1 cellular context compared by ENCODE assay signal in genomic region chr1:162144268-162144667, GRCh38.
TF ChIP-seq lines count a peak whose summit lies in the region.

No MANE protein-coding gene starts in this region.

TF ChIP-seq in HCT116, 20 proteins besides CTCF, POLR2A, EP300 and RAD21 (continued from another document):
- no peak for TF ChIP-seq REST (IDR thresholded peaks at IDR 0.05; ENCODE audit: low read depth)
- TF ChIP-seq POLR2AphosphoS5 (IDR thresholded peaks at IDR 0.05; ENCODE audit: low read depth, low read length): no peak
- no peak for TF ChIP-seq ZFX (IDR thresholded peaks at IDR 0.05)
- TF ChIP-seq JUND (IDR thresholded peaks at IDR 0.05): no peak
- TF ChIP-seq, protein P1, sequence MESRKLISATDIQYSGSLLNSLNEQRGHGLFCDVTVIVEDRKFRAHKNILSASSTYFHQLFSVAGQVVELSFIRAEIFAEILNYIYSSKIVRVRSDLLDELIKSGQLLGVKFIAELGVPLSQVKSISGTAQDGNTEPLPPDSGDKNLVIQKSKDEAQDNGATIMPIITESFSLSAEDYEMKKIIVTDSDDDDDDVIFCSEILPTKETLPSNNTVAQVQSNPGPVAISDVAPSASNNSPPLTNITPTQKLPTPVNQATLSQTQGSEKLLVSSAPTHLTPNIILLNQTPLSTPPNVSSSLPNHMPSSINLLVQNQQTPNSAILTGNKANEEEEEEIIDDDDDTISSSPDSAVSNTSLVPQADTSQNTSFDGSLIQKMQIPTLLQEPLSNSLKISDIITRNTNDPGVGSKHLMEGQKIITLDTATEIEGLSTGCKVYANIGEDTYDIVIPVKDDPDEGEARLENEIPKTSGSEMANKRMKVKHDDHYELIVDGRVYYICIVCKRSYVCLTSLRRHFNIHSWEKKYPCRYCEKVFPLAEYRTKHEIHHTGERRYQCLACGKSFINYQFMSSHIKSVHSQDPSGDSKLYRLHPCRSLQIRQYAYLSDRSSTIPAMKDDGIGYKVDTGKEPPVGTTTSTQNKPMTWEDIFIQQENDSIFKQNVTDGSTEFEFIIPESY (IDR thresholded peaks at IDR 0.05; ENCODE audit: extremely low read depth, insufficient replicate concordance, low read length): no peak
- no peak for TF ChIP-seq CBX3 (IDR thresholded peaks at IDR 0.05; ENCODE audit: low read depth)
- no peak for TF ChIP-seq EZH2phosphoT487 (IDR thresholded peaks at IDR 0.05; ENCODE audit: borderline replicate concordance)
- no peak for TF ChIP-seq ZNF274 (IDR thresholded peaks at IDR 0.05; ENCODE audit: low read depth, low read length)
- no peak for TF ChIP-seq EZH2 (IDR thresholded peaks at IDR 0.05)
- no peak for TF ChIP-seq CEBPB (IDR thresholded peaks at IDR 0.05; ENCODE audit: low read depth)
- TF ChIP-seq SRF (IDR thresholded peaks at IDR 0.05; ENCODE audit: low read depth): no peak
TF ChIP-seq in HCT116: peak in this region for 0.
